In genomic region chr5:143583385-143583784, GRCh38 we compare ENCODE assay signal across 1 cellular context.
TF ChIP-seq lines count a peak whose summit lies in the region.

No MANE protein-coding gene starts in this region.

TF ChIP-seq in K562, 482 proteins besides CTCF, POLR2A, EP300 and RAD21 (continued from another document and continues in another):
- TF ChIP-seq, protein P1, sequence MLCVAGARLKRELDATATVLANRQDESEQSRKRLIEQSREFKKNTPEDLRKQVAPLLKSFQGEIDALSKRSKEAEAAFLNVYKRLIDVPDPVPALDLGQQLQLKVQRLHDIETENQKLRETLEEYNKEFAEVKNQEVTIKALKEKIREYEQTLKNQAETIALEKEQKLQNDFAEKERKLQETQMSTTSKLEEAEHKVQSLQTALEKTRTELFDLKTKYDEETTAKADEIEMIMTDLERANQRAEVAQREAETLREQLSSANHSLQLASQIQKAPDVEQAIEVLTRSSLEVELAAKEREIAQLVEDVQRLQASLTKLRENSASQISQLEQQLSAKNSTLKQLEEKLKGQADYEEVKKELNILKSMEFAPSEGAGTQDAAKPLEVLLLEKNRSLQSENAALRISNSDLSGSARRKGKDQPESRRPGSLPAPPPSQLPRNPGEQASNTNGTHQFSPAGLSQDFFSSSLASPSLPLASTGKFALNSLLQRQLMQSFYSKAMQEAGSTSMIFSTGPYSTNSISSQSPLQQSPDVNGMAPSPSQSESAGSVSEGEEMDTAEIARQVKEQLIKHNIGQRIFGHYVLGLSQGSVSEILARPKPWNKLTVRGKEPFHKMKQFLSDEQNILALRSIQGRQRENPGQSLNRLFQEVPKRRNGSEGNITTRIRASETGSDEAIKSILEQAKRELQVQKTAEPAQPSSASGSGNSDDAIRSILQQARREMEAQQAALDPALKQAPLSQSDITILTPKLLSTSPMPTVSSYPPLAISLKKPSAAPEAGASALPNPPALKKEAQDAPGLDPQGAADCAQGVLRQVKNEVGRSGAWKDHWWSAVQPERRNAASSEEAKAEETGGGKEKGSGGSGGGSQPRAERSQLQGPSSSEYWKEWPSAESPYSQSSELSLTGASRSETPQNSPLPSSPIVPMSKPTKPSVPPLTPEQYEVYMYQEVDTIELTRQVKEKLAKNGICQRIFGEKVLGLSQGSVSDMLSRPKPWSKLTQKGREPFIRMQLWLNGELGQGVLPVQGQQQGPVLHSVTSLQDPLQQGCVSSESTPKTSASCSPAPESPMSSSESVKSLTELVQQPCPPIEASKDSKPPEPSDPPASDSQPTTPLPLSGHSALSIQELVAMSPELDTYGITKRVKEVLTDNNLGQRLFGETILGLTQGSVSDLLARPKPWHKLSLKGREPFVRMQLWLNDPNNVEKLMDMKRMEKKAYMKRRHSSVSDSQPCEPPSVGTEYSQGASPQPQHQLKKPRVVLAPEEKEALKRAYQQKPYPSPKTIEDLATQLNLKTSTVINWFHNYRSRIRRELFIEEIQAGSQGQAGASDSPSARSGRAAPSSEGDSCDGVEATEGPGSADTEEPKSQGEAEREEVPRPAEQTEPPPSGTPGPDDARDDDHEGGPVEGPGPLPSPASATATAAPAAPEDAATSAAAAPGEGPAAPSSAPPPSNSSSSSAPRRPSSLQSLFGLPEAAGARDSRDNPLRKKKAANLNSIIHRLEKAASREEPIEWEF (CRISPR knock-in tag; IDR thresholded peaks at IDR 0.05): no peak
- TF ChIP-seq MTA2 (IDR thresholded peaks at IDR 0.05; ENCODE audit: low read depth) (no peak), SMC3 (conservative IDR thresholded peaks at IDR 0.05; ENCODE audit: insufficient read depth, low read depth, low read length) (no peak), SNRNP70 (optimal IDR thresholded peaks at IDR 0.05; ENCODE audit: low read depth, low read length) (no peak), RBBP5 (IDR thresholded peaks at IDR 0.05; ENCODE audit: borderline replicate concordance, insufficient read depth, low read length, poor library complexity, severe bottlenecking) (no peak), SMARCA4 (IDR thresholded peaks at IDR 0.05) (no peak), IRF2 (CRISPR knock-in tag; IDR thresholded peaks at IDR 0.05) (no peak), RFX7 (CRISPR knock-in tag; IDR thresholded peaks at IDR 0.05) (no peak), PRPF4 (IDR thresholded peaks at IDR 0.05; ENCODE audit: insufficient read depth, low read depth, low read length, poor library complexity, severe bottlenecking) (no peak), CREM (IDR thresholded peaks at IDR 0.05; ENCODE audit: low read depth) (no peak), ARID2 (IDR thresholded peaks at IDR 0.05) (no peak), ZNF280B (CRISPR knock-in tag; IDR thresholded peaks at IDR 0.05) (no peak), COPS2 (conservative IDR thresholded peaks at IDR 0.05) (no peak), SPI1 (IDR thresholded peaks at IDR 0.05; ENCODE audit: borderline replicate concordance, low read depth, low read length) (no peak), ZNF140 (CRISPR knock-in tag; IDR thresholded peaks at IDR 0.05) (no peak), TCF7L2 (IDR thresholded peaks at IDR 0.05; ENCODE audit: low read depth, low read length) (no peak), ADNP (tag; IDR thresholded peaks at IDR 0.05) (no peak), ELF1 (tag; IDR thresholded peaks at IDR 0.05) (peak; percentile 26; the same call in 1 of the 2 replicates), SIN3B (IDR thresholded peaks at IDR 0.05; ENCODE audit: low read depth) (no peak), FOXK2 (conservative IDR thresholded peaks at IDR 0.05 in 1 of 2, IDR thresholded peaks at IDR 0.05 in 1 of 2; ENCODE audit: low read depth in 2 of 2) (no peak)
- TF ChIP-seq, protein P2, sequence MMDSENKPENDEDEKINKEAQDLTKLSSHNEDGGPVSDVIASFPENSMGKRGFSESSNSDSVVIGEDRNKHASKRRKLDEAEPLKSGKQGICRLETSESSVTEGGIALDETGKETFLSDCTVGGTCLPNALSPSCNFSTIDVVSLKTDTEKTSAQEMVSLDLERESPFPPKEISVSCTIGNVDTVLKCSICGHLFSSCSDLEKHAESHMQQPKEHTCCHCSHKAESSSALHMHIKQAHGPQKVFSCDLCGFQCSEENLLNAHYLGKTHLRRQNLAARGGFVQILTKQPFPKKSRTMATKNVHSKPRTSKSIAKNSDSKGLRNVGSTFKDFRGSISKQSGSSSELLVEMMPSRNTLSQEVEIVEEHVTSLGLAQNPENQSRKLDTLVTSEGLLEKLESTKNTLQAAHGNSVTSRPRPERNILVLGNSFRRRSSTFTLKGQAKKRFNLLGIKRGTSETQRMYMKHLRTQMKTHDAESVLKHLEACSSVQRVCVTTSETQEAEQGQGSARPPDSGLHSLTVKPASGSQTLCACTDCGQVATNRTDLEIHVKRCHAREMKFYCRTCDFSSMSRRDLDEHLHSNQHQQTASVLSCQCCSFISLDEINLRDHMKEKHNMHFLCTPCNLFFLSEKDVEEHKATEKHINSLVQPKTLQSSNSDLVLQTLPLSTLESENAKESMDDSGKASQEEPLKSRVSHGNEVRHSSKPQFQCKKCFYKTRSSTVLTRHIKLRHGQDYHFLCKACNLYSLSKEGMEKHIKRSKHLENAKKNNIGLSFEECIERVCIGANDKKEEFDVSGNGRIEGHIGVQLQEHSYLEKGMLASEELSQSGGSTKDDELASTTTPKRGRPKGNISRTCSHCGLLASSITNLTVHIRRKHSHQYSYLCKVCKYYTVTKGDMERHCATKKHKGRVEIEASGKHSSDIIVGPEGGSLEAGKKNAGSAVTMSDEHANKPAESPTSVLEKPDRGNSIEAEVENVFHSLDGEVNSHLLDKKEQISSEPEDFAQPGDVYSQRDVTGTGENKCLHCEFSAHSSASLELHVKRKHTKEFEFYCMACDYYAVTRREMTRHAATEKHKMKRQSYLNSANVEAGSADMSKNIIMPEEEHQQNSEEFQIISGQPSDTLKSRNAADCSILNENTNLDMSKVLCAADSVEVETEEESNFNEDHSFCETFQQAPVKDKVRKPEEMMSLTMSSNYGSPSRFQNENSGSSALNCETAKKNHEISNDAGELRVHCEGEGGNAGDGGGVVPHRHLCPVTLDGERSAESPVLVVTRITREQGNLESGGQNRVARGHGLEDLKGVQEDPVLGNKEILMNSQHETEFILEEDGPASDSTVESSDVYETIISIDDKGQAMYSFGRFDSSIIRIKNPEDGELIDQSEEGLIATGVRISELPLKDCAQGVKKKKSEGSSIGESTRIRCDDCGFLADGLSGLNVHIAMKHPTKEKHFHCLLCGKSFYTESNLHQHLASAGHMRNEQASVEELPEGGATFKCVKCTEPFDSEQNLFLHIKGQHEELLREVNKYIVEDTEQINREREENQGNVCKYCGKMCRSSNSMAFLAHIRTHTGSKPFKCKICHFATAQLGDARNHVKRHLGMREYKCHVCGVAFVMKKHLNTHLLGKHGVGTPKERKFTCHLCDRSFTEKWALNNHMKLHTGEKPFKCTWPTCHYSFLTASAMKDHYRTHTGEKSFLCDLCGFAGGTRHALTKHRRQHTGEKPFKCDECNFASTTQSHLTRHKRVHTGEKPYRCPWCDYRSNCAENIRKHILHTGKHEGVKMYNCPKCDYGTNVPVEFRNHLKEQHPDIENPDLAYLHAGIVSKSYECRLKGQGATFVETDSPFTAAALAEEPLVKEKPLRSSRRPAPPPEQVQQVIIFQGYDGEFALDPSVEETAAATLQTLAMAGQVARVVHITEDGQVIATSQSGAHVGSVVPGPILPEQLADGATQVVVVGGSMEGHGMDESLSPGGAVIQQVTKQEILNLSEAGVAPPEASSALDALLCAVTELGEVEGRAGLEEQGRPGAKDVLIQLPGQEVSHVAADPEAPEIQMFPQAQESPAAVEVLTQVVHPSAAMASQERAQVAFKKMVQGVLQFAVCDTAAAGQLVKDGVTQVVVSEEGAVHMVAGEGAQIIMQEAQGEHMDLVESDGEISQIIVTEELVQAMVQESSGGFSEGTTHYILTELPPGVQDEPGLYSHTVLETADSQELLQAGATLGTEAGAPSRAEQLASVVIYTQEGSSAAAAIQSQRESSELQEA (IDR thresholded peaks at IDR 0.05; ENCODE audit: low read depth): no peak
- TF ChIP-seq, protein P3, sequence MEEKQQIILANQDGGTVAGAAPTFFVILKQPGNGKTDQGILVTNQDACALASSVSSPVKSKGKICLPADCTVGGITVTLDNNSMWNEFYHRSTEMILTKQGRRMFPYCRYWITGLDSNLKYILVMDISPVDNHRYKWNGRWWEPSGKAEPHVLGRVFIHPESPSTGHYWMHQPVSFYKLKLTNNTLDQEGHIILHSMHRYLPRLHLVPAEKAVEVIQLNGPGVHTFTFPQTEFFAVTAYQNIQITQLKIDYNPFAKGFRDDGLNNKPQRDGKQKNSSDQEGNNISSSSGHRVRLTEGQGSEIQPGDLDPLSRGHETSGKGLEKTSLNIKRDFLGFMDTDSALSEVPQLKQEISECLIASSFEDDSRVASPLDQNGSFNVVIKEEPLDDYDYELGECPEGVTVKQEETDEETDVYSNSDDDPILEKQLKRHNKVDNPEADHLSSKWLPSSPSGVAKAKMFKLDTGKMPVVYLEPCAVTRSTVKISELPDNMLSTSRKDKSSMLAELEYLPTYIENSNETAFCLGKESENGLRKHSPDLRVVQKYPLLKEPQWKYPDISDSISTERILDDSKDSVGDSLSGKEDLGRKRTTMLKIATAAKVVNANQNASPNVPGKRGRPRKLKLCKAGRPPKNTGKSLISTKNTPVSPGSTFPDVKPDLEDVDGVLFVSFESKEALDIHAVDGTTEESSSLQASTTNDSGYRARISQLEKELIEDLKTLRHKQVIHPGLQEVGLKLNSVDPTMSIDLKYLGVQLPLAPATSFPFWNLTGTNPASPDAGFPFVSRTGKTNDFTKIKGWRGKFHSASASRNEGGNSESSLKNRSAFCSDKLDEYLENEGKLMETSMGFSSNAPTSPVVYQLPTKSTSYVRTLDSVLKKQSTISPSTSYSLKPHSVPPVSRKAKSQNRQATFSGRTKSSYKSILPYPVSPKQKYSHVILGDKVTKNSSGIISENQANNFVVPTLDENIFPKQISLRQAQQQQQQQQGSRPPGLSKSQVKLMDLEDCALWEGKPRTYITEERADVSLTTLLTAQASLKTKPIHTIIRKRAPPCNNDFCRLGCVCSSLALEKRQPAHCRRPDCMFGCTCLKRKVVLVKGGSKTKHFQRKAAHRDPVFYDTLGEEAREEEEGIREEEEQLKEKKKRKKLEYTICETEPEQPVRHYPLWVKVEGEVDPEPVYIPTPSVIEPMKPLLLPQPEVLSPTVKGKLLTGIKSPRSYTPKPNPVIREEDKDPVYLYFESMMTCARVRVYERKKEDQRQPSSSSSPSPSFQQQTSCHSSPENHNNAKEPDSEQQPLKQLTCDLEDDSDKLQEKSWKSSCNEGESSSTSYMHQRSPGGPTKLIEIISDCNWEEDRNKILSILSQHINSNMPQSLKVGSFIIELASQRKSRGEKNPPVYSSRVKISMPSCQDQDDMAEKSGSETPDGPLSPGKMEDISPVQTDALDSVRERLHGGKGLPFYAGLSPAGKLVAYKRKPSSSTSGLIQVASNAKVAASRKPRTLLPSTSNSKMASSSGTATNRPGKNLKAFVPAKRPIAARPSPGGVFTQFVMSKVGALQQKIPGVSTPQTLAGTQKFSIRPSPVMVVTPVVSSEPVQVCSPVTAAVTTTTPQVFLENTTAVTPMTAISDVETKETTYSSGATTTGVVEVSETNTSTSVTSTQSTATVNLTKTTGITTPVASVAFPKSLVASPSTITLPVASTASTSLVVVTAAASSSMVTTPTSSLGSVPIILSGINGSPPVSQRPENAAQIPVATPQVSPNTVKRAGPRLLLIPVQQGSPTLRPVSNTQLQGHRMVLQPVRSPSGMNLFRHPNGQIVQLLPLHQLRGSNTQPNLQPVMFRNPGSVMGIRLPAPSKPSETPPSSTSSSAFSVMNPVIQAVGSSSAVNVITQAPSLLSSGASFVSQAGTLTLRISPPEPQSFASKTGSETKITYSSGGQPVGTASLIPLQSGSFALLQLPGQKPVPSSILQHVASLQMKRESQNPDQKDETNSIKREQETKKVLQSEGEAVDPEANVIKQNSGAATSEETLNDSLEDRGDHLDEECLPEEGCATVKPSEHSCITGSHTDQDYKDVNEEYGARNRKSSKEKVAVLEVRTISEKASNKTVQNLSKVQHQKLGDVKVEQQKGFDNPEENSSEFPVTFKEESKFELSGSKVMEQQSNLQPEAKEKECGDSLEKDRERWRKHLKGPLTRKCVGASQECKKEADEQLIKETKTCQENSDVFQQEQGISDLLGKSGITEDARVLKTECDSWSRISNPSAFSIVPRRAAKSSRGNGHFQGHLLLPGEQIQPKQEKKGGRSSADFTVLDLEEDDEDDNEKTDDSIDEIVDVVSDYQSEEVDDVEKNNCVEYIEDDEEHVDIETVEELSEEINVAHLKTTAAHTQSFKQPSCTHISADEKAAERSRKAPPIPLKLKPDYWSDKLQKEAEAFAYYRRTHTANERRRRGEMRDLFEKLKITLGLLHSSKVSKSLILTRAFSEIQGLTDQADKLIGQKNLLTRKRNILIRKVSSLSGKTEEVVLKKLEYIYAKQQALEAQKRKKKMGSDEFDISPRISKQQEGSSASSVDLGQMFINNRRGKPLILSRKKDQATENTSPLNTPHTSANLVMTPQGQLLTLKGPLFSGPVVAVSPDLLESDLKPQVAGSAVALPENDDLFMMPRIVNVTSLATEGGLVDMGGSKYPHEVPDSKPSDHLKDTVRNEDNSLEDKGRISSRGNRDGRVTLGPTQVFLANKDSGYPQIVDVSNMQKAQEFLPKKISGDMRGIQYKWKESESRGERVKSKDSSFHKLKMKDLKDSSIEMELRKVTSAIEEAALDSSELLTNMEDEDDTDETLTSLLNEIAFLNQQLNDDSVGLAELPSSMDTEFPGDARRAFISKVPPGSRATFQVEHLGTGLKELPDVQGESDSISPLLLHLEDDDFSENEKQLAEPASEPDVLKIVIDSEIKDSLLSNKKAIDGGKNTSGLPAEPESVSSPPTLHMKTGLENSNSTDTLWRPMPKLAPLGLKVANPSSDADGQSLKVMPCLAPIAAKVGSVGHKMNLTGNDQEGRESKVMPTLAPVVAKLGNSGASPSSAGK (IDR thresholded peaks at IDR 0.05): 0 out of 2 replicates have a peak, but pooled peaks have one; percentile 10
- TF ChIP-seq, protein P4, sequence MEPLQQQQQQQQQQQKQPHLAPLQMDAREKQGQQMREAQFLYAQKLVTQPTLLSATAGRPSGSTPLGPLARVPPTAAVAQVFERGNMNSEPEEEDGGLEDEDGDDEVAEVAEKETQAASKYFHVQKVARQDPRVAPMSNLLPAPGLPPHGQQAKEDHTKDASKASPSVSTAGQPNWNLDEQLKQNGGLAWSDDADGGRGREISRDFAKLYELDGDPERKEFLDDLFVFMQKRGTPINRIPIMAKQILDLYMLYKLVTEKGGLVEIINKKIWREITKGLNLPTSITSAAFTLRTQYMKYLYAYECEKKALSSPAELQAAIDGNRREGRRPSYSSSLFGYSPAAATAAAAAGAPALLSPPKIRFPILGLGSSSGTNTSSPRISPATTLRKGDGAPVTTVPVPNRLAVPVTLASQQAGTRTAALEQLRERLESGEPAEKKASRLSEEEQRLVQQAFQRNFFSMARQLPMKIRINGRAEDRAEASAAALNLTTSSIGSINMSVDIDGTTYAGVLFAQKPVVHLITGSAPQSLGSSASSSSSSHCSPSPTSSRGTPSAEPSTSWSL (CRISPR knock-in tag; IDR thresholded peaks at IDR 0.05; ENCODE audit: borderline replicate concordance): no peak
